ENCODE assay signal across 22 cellular contexts in the genomic region with DNA sequence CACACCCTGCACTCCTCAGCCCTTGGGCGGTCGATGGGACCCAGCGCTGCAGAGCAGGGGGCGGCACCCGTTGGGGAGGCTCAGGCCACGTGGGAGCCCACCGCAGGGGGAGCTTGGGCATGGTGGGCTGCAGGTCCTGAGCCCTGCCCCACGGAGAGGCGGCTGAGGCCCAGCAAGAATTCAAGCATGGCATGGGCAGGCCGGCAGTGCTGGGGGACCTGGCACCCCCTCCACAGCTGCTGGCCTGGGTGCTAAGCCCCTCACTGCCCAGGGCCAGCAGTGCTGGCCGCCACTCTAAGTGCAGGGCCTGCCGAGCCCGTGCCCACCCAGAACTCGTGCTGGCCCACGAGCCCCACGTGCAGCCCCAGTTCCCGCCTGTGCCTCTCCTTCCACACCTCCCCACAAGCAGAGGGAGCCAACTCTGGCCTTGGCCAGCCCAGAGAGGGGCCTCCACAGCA.
"Had no signal": no experiment of that assay in that cellular context is flagged by ENCODE, and none has a peak within 500 bp of the region (broad histone marks: within the 10 kb centered on the region; RNA-seq: fewer than 3 reads in every experiment).

No MANE protein-coding gene starts in this region.

- H3K36me3 ChIP-seq: esophagus muscularis mucosa, gastroesophageal sphincter, heart left ventricle, left lung, lower lobe of right lung had no signal

- H3K4me3 ChIP-seq: coronary artery, dorsolateral prefrontal cortex, esophagus muscularis mucosa, gastroesophageal sphincter, heart left ventricle, hepatocyte, left lung, lower lobe of right lung, mucosa of descending colon had no signal

- H3K79me2 ChIP-seq: hepatocyte had no signal

- H3K27ac ChIP-seq: coronary artery, dorsolateral prefrontal cortex, esophagus muscularis mucosa, foreskin keratinocyte, gastroesophageal sphincter, heart left ventricle, hepatocyte, left lung, lower lobe of right lung had no signal

- H3K27me3 ChIP-seq: dorsolateral prefrontal cortex, esophagus muscularis mucosa, foreskin keratinocyte, gastroesophageal sphincter, heart left ventricle, hepatocyte, left lung had no signal

- FAIRE-seq: colon, endothelial cell of umbilical vein, frontal cortex had no signal

- H3K4me2 ChIP-seq: hepatocyte had no signal

- H2AFZ ChIP-seq: hepatocyte had no signal

- ATAC-seq: foreskin keratinocyte, gastroesophageal sphincter, left cardiac atrium, left lung, left ventricle myocardium superior, lower lobe of right lung, mucosa of descending colon had no signal

- H3K9me3 ChIP-seq: esophagus muscularis mucosa, gastroesophageal sphincter, lower lobe of right lung, mucosa of descending colon had no signal

- H3K4me1 ChIP-seq: esophagus muscularis mucosa, foreskin keratinocyte, gastroesophageal sphincter, heart left ventricle, left lung, lower lobe of right lung had no signal

- DNase-seq: dermis blood vessel endothelial cell; dorsolateral prefrontal cortex; effector CD4-positive, alpha-beta T cell; effector memory CD4-positive, alpha-beta T cell; foreskin keratinocyte; hypothalamus; immature natural killer cell; islet precursor cell; left cardiac atrium; left ventricle myocardium superior; lower lobe of right lung; mesenchymal stem cell; mucosa of descending colon had no signal
